Comparison of ENCODE assay signal across 20 cellular contexts in genomic region chr2:64108842-64109241, GRCh38. TPM values are rescaled to one million over a fixed set of nuclear protein-coding genes. Genes with fewer than 3 reads are reported as not detected.
DNase-seq lines count a peak whose midpoint lies in the region; ATAC-seq, FAIRE-seq and TF ChIP-seq lines count a peak whose summit lies in the region.
"Had no signal": no experiment of that assay in that cellular context is flagged by ENCODE, and none has a peak within 500 bp of the region (broad histone marks: within the 10 kb centered on the region; RNA-seq: fewer than 3 reads in every experiment).

No MANE protein-coding gene starts in this region.

- peaks cover 100% of the 10 kb centered on the region for H3K79me2 ChIP-seq in OCI-LY7 (ENCODE audit: insufficient read depth, low read depth, low read length)

- H3K27ac ChIP-seq in OCI-LY7 (ENCODE audit: low read depth, low read length, poor library complexity, severe bottlenecking) (peak overlapping the region; percentile 32), neutrophil (peak overlapping the region; percentile 38)
- no peak overlapping the region for H3K27ac ChIP-seq in CD8-positive, alpha-beta memory T cell (ENCODE audit: low read depth, low read length)
- H3K27ac ChIP-seq: adrenal gland, tibial nerve had no signal

- TF ChIP-seq POLR2A in GM12892 (IDR thresholded peaks at IDR 0.05; ENCODE audit: low read depth, low read length): no peak

- no TSS peak for BruUV-seq in OCI-LY7 (replicated peaks; lab: Mats Ljungman, UMichigan)

- H3K4me3 ChIP-seq in OCI-LY7 (ENCODE audit: low read depth, low read length, poor library complexity, severe bottlenecking): no peak overlapping the region
- no peak overlapping the region for H3K4me3 ChIP-seq in iPS-15b (ENCODE audit: low read depth, low read length)
- no peak overlapping the region for H3K4me3 ChIP-seq in neutrophil (ENCODE audit: low read depth in 1 of 2, low read length in 1 of 2)
- no peak overlapping the region for H3K4me3 ChIP-seq in CD8-positive, alpha-beta memory T cell (ENCODE audit: low read length)
- H3K4me3 ChIP-seq: adrenal gland, tibial nerve had no signal

- H3K9ac ChIP-seq in iPS-15b (ENCODE audit: low read depth, low read length): peak overlapping the region; percentile 27

- H3K27me3 Mint-ChIP-seq in CD8-positive, alpha-beta memory T cell: peaks cover 0 to 1% of the 10 kb centered on the region in 2 donors
- H3K27me3 Mint-ChIP-seq: central memory CD8-positive, alpha-beta T cell had no signal

- DNase-seq in GM12892 (ENCODE audit: insufficient read length) (no peak), OCI-LY7 (ENCODE audit: low spot score) (no peak), mesenteric fat pad (ENCODE audit: low spot score) (no peak)
- no peak for DNase-seq in CD8-positive, alpha-beta memory T cell
- DNase-seq: activated CD8-positive, alpha-beta memory T cell treated with anti-CD3 and anti-CD28 coated beads, Interleukin-2, amount 50 U/mL, for 48 hours; adrenal gland; DMS79 treated with DMSO at 0.1 percent for 48 hours; KBM-7; left cardiac atrium; NCI-H1105; nephron progenitor cell; retina; stimulated activated CD4-positive, alpha-beta T cell treated with anti-CD3 and anti-CD28 coated beads, Interleukin-2, amount 100 ng/mL, for 24 hours had no signal

- CTCF ChIA-PET in OCI-LY7 (lab: Charles Lee; ENCODE audit: unreplicated experiment): no interaction called here
- CTCF ChIA-PET in CD8-positive, alpha-beta memory T cell (lab: Charles Lee): no interaction called here

- TF ChIP-seq CTCF in OCI-LY7 (conservative IDR thresholded peaks at IDR 0.05; ENCODE audit: low read length) (no peak), neutrophil (IDR thresholded peaks at IDR 0.05) (no peak)

- H3K4me2 ChIP-seq in OCI-LY7 (ENCODE audit: low read length): peak overlapping the region; percentile 22; the same call in 1 of the 2 replicates

- H3K4me1 Mint-ChIP-seq in CD8-positive, alpha-beta memory T cell: peaks cover 12 to 45% (median 32%) of the 10 kb centered on the region in 3 donors

- H3K36me3 ChIP-seq in OCI-LY7 (ENCODE audit: insufficient read depth, low read length): peaks cover 77% of the 10 kb centered on the region
- no peaks in the 10 kb centered on the region for H3K36me3 ChIP-seq in iPS-15b (ENCODE audit: control insufficient read depth, insufficient read depth, low read length)
- peaks cover 48% of the 10 kb centered on the region for H3K36me3 ChIP-seq in neutrophil
- peaks cover 7% of the 10 kb centered on the region for H3K36me3 ChIP-seq in CD8-positive, alpha-beta memory T cell (ENCODE audit: insufficient read depth, low read length)

- H3K36me3 Mint-ChIP-seq in CD8-positive, alpha-beta memory T cell: peaks cover 4 to 36% (median 12%) of the 10 kb centered on the region in 3 donors

- intact Hi-C loops in OCI-LY7 (cut with micrococcal nuclease; ENCODE audit: unreplicated experiment): no loop called here

- no peaks in the 10 kb centered on the region for H3K9me3 Mint-ChIP-seq in CD8-positive, alpha-beta memory T cell
- H3K9me3 Mint-ChIP-seq: central memory CD8-positive, alpha-beta T cell; nephron progenitor cell had no signal

- H3K4me3 Mint-ChIP-seq in CD8-positive, alpha-beta memory T cell: no peak overlapping the region
- H3K4me3 Mint-ChIP-seq: central memory CD8-positive, alpha-beta T cell; nephron progenitor cell had no signal

- ATAC-seq in HG03175 (IDR thresholded peaks at IDR 0.05; ENCODE audit: unreplicated experiment): no peak
- ATAC-seq in HG02571 (IDR thresholded peaks at IDR 0.05; ENCODE audit: unreplicated experiment): no peak
- ATAC-seq: HCT116, left cardiac atrium had no signal

- H4K20me1 ChIP-seq in OCI-LY7 (ENCODE audit: insufficient read depth, low read length): peaks cover 3% of the 10 kb centered on the region; the same call in 1 of the 2 replicates

- peak; percentile 73 for FAIRE-seq in GM12892 (lab: Jason Lieb, UNC)

- no peaks in the 10 kb centered on the region for H3K27me3 ChIP-seq in iPS-15b (ENCODE audit: control insufficient read depth, insufficient read depth, low read length)
- H3K27me3 ChIP-seq in neutrophil: no peaks in the 10 kb centered on the region
- H3K27me3 ChIP-seq in CD8-positive, alpha-beta memory T cell (ENCODE audit: insufficient read depth, low read length, poor library complexity, severe bottlenecking): no peaks in the 10 kb centered on the region
- H3K27me3 ChIP-seq: adrenal gland, tibial nerve had no signal

- POLR2A ChIA-PET in OCI-LY7 (lab: Charles Lee): interaction anchor here (0.9 to 7.8 kb wide), 4 partner anchors 9 to 23 kb away, joined by 3 to 78 read pairs (median 6); no protein-coding TSS in a partner anchor
- POLR2A ChIA-PET in CD8-positive, alpha-beta memory T cell (lab: Charles Lee): no interaction called here

- H3K9me3 ChIP-seq in OCI-LY7 (ENCODE audit: low read length) (no peaks in the 10 kb centered on the region), iPS-15b (ENCODE audit: control insufficient read depth, insufficient read depth, low read length) (no peaks in the 10 kb centered on the region), neutrophil (no peaks in the 10 kb centered on the region)
- H3K9me3 ChIP-seq in CD8-positive, alpha-beta memory T cell (ENCODE audit: low read length): no peaks in the 10 kb centered on the region
- H3K9me3 ChIP-seq: adrenal gland, tibial nerve had no signal

- H3K9me2 ChIP-seq in OCI-LY7 (ENCODE audit: insufficient read depth, low read length): no peaks in the 10 kb centered on the region

- H3K27ac Mint-ChIP-seq in CD8-positive, alpha-beta memory T cell: peak overlapping the region in 2 of 8 donors; percentile 35 to 64
- H3K27ac Mint-ChIP-seq: nephron progenitor cell had no signal

- no peak overlapping the region for H2AFZ ChIP-seq in OCI-LY7 (ENCODE audit: low read length)

- H3K4me1 ChIP-seq in OCI-LY7 (ENCODE audit: insufficient read depth, low read length, poor library complexity, severe bottlenecking): peaks cover 98% of the 10 kb centered on the region
- H3K4me1 ChIP-seq in iPS-15b (ENCODE audit: control insufficient read depth, insufficient read depth, low read length): peaks cover 2% of the 10 kb centered on the region
- H3K4me1 ChIP-seq in neutrophil (ENCODE audit: control insufficient read depth in 1 of 2, insufficient read depth in 1 of 2, low read depth in 1 of 2, low read length in 1 of 2): peaks cover 18 to 45% of the 10 kb centered on the region in 2 experiments
- peaks cover 7% of the 10 kb centered on the region for H3K4me1 ChIP-seq in CD8-positive, alpha-beta memory T cell (ENCODE audit: insufficient read depth, low read length)

RNA-seq across cellular contexts. Expression of gene PELI1, which starts 35.4 kb away (rescaled TPM):
- 30.7 TPM for polyA plus RNA-seq in GM12892 (2012; ENCODE audit: missing spikeins)
- total RNA-seq in OCI-LY7 (2014; rRNA removed; shearing (Covaris generic)): 108 and 110 TPM in 2 replicates
- total RNA-seq in OCI-LY7 (2022) (174 and 211 TPM in 2 replicates), mesenteric fat pad (47.4 TPM)
- total RNA-seq in CD8-positive, alpha-beta memory T cell: 10 to 100 TPM; 23.2 to 25.5 TPM
- 4.7 TPM for polyA plus RNA-seq in CD8-positive, alpha-beta memory T cell
